In the genomic region with DNA sequence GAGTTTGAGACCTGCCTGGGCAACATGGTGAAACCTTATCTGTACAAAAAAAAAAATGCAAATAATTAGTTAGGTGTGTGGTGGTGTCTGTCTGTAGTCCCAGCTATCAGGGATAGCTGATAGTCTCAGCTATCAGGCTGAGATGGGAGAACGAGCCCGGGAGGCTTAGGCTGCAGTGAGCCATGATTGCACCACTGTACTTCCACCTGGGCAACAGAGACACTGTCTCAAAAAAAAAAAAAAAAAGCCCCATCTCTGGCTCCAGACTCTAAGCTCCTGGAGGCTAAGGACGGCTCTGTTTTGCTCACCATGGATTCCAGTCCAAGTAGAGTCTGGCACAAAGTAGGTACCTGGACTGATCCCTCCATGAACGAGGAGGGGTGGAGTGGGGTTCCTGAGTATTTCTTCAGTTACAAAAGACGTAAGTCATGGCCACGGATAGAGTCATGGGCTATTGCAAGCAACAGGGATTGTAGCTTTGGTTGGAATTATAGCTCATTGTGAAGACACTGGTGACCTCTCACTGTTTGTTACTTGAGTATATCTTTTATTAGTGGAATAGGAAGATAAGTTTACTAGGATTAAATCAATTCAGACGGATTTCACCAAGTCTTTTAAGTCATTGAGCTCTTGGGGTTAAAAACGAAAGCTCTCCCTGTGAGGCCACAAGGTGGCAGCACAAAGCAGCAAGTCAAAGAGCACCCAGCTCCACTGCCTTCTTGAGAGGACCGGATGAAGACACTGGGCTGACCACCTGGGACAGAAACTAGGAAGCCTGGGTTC, we compare ENCODE assay signal across 8 cellular contexts. TPM values are rescaled to one million over a fixed set of nuclear protein-coding genes. Genes with fewer than 3 reads are reported as not detected.
DNase-seq lines count a peak whose midpoint lies in the region; TF ChIP-seq lines count a peak whose summit lies in the region.

No MANE protein-coding gene starts in this region.

- TF ChIP-seq EP300 in suprapubic skin (IDR thresholded peaks at IDR 0.05): no peak

- H3K9ac ChIP-seq in Loucy (ENCODE audit: low read depth, low read length, poor library complexity, severe bottlenecking): no peak overlapping the region

- TF ChIP-seq CTCF in AG09319 (IDR thresholded peaks at IDR 0.05; ENCODE audit: low read depth, low read length) (peak; percentile 81), Loucy (conservative IDR thresholded peaks at IDR 0.05; ENCODE audit: low read length) (peak; percentile 91), foreskin fibroblast (IDR thresholded peaks at IDR 0.05; ENCODE audit: low read depth, low read length) (peak; percentile 82), neutrophil (IDR thresholded peaks at IDR 0.05) (peak; percentile 57), suprapubic skin (IDR thresholded peaks at IDR 0.05) (peak; percentile 31 to 81)

- H3K27ac ChIP-seq in neutrophil (no peak overlapping the region), suprapubic skin (peak overlapping the region; percentile 25)

- 28% methylated on average over 9 of the region's 9 CpGs for WGBS in suprapubic skin

- H3K27me3 ChIP-seq in Loucy (ENCODE audit: insufficient read depth, low read length, poor library complexity, severe bottlenecking) (no peaks in the 10 kb centered on the region), neutrophil (peaks cover 8% of the 10 kb centered on the region), suprapubic skin (no peaks in the 10 kb centered on the region)

- H3K4me3 ChIP-seq in Loucy (ENCODE audit: low read length, poor library complexity, severe bottlenecking) (peak overlapping the region; percentile 37), foreskin fibroblast (ENCODE audit: low read depth in 1 of 2, low read length in 2 of 2) (no peak overlapping the region), neutrophil (ENCODE audit: low read depth in 1 of 2, low read length in 1 of 2) (no peak overlapping the region), suprapubic skin (no peak overlapping the region)

- no peak for TF ChIP-seq POLR2A in suprapubic skin (IDR thresholded peaks at IDR 0.05)

- peak overlapping the region; percentile 56 for H3K4me2 ChIP-seq in Loucy (ENCODE audit: low read depth, low read length, poor library complexity, severe bottlenecking)

- no peaks in the 10 kb centered on the region for H3F3A ChIP-seq in Loucy (ENCODE audit: low read depth)

- H4K20me1 ChIP-seq in Loucy (ENCODE audit: insufficient read depth, low read length, poor library complexity, severe bottlenecking): no peaks in the 10 kb centered on the region

- H3K4me1 ChIP-seq in Loucy (ENCODE audit: insufficient read depth, low read length, poor library complexity, severe bottlenecking) (peaks cover 4% of the 10 kb centered on the region), neutrophil (ENCODE audit: control insufficient read depth in 1 of 2, insufficient read depth in 1 of 2, low read depth in 1 of 2, low read length in 1 of 2) (peaks cover 20 to 34% of the 10 kb centered on the region in 2 experiments), suprapubic skin (peaks cover 16% of the 10 kb centered on the region)

- H3K36me3 ChIP-seq in Loucy (ENCODE audit: insufficient read depth, low read length): no peaks in the 10 kb centered on the region
- no peaks in the 10 kb centered on the region for H3K36me3 ChIP-seq in neutrophil
- H3K36me3 ChIP-seq in suprapubic skin: no peaks in the 10 kb centered on the region

- DNase-seq in AG09319 (ENCODE audit: extremely low read depth, low read depth) (peak; percentile 66), GM19240 (ENCODE audit: insufficient read length, low spot score) (peak; percentile 57), SHP77 (lab: John Stamatoyannopoulos, UW) (peak; percentile 80 to 90), foreskin fibroblast (peak; percentile 75 to 92), suprapubic skin (ENCODE audit: low spot score in 2 of 2) (peak; percentile 73 to 84)
- peak; percentile 44 for DNase-seq in activated effector memory CD4-positive, alpha-beta T cell treated with Interleukin-2 at 50 U/mL for 16 hours

- H3K79me2 ChIP-seq in Loucy (ENCODE audit: insufficient read depth, low read length): no peaks in the 10 kb centered on the region

- peak overlapping the region; percentile 79 for H2AFZ ChIP-seq in Loucy (ENCODE audit: low read length)

- no peaks in the 10 kb centered on the region for H3K9me2 ChIP-seq in Loucy (replicated peaks; ENCODE audit: low read depth, low read length)

- H3K9me3 ChIP-seq in Loucy (ENCODE audit: insufficient read depth, low read depth, low read length): no peaks in the 10 kb centered on the region
- no peaks in the 10 kb centered on the region for H3K9me3 ChIP-seq in neutrophil
- H3K9me3 ChIP-seq in suprapubic skin: no peaks in the 10 kb centered on the region

RNA-seq across cellular contexts. Expression of a gene that starts 35.6 kb away (rescaled TPM):
- 1 to 10 TPM; 1.7 to 6.3 (median 4.1) TPM for total RNA-seq in suprapubic skin

RNA-seq across cellular contexts. Expression of a gene that starts 53.9 kb away (rescaled TPM):
- total RNA-seq in suprapubic skin: not detected

RNA-seq across cellular contexts. Expression of a gene that starts 57.8 kb away (rescaled TPM):
- 100 to 1,000 TPM; 167 to 525 (median 389) TPM for total RNA-seq in suprapubic skin
